Comparison of ENCODE assay signal across 21 cellular contexts in genomic region chr11:57874981-57875380, GRCh38.
DNase-seq lines count a peak whose midpoint lies in the region; ATAC-seq and TF ChIP-seq lines count a peak whose summit lies in the region.
"Had no signal": no experiment of that assay in that cellular context is flagged by ENCODE, and none has a peak within 500 bp of the region (broad histone marks: within the 10 kb centered on the region; RNA-seq: fewer than 3 reads in every experiment).

No MANE protein-coding gene starts in this region.

- no peak overlapping the region for H4K12ac ChIP-seq in trophoblast cell (ENCODE audit: low read depth, low read length)

- no peaks in the 10 kb centered on the region for H3K79me2 ChIP-seq in mammary epithelial cell (ENCODE audit: insufficient read depth, low read length)
- H3K79me2 ChIP-seq in trophoblast cell (ENCODE audit: control insufficient read depth, insufficient read depth, low read length, poor library complexity), result no peaks in the 10 kb centered on the region

- no peak for TF ChIP-seq POLR2A in breast epithelium (IDR thresholded peaks at IDR 0.05)

- TF ChIP-seq CTCF in mammary epithelial cell (conservative IDR thresholded peaks at IDR 0.05 in 1 of 2, IDR thresholded peaks at IDR 0.05 in 1 of 2; ENCODE audit: extremely low read depth in 1 of 2, insufficient read depth in 1 of 2, low read depth in 1 of 2, low read length in 2 of 2) (no peak), breast epithelium (IDR thresholded peaks at IDR 0.05) (no peak)

- no peak overlapping the region for H2BK12ac ChIP-seq in trophoblast cell (ENCODE audit: low read length)

- H3K4ac ChIP-seq in trophoblast cell (ENCODE audit: low read depth, low read length), result no peak overlapping the region

- in situ Hi-C loops in mammary epithelial cell (cut with MboI; ENCODE audit: low sequenced_read_pairs in 2 of 2), result loop anchor here in 1 of 2 donors (25.0 kb wide), 1 partner anchor 412 kb away; no protein-coding TSS in a partner anchor

- no peak overlapping the region for H3K23ac ChIP-seq in trophoblast cell (ENCODE audit: low read length)

- H2AK5ac ChIP-seq in trophoblast cell (ENCODE audit: low read length), result no peak overlapping the region

- no peak overlapping the region for H3K9ac ChIP-seq in mammary epithelial cell (ENCODE audit: insufficient read depth, low read length)
- H3K9ac ChIP-seq in trophoblast cell (ENCODE audit: low read length), result no peak overlapping the region

- H4K8ac ChIP-seq in trophoblast cell (ENCODE audit: low read depth, low read length), result no peak overlapping the region

- POLR2A ChIA-PET in naive thymus-derived CD8-positive, alpha-beta T cell (lab: Charles Lee), result interaction anchor here (0.6 kb wide), 1 partner anchor 120 kb away, joined by 4 read pairs; no protein-coding TSS in a partner anchor

- H3K4me3 Mint-ChIP-seq in naive thymus-derived CD8-positive, alpha-beta T cell, result no peak overlapping the region
- H3K4me3 Mint-ChIP-seq in activated naive CD4-positive, alpha-beta T cell treated with anti-CD3 and anti-CD28 coated beads for 36 hours, result no peak overlapping the region
- H3K4me3 Mint-ChIP-seq: IgD-negative memory B cell had no signal

- H2BK5ac ChIP-seq in trophoblast cell (ENCODE audit: low read depth, low read length, poor library complexity), result no peak overlapping the region

- H4K91ac ChIP-seq in trophoblast cell (ENCODE audit: low read depth, low read length), result no peak overlapping the region

- H3K9me3 ChIP-seq in mammary epithelial cell (replicated peaks; ENCODE audit: insufficient read depth, low read length), result no peaks in the 10 kb centered on the region
- H3K9me3 ChIP-seq in breast epithelium, result no peaks in the 10 kb centered on the region
- no peaks in the 10 kb centered on the region for H3K9me3 ChIP-seq in trophoblast cell (ENCODE audit: insufficient read depth, low read depth, low read length)

- H3K4me2 ChIP-seq in mammary epithelial cell (ENCODE audit: insufficient read depth, low read depth, low read length), result no peak overlapping the region
- no peak overlapping the region for H3K4me2 ChIP-seq in trophoblast cell (ENCODE audit: low read length)
- H3K4me2 ChIP-seq: PC-9 had no signal

- no peak overlapping the region for H3K27ac Mint-ChIP-seq in naive thymus-derived CD8-positive, alpha-beta T cell
- H3K27ac Mint-ChIP-seq in activated naive CD4-positive, alpha-beta T cell treated with anti-CD3 and anti-CD28 coated beads for 36 hours, result no peak overlapping the region
- H3K27ac Mint-ChIP-seq: IgD-negative memory B cell had no signal

- peaks cover 10 to 19% (median 14%) of the 10 kb centered on the region in 4 donors for H3K4me1 Mint-ChIP-seq in naive thymus-derived CD8-positive, alpha-beta T cell
- peaks cover 2% of the 10 kb centered on the region for H3K4me1 Mint-ChIP-seq in activated naive CD4-positive, alpha-beta T cell treated with anti-CD3 and anti-CD28 coated beads for 36 hours (ENCODE audit: low read depth)
- H3K4me1 Mint-ChIP-seq: IgD-negative memory B cell had no signal

- H3K18ac ChIP-seq in trophoblast cell (ENCODE audit: low read length), result no peak overlapping the region

- intact Hi-C loops in mammary epithelial cell (cut with micrococcal nuclease), result no loop called here
- intact Hi-C loops in breast epithelium (cut with DNase I; ENCODE audit: low total_unique reads), result no loop called here
- intact Hi-C loops in left colon (cut with DNase I, micrococcal nuclease), result no loop called here
- intact Hi-C loops in activated naive CD4-positive, alpha-beta T cell treated with anti-CD3 and anti-CD28 coated beads for 36 hours (cut with micrococcal nuclease), result no loop called here

- no peak overlapping the region for H3K27ac ChIP-seq in mammary epithelial cell (ENCODE audit: insufficient read depth, low read depth, low read length)
- no peak overlapping the region for H3K27ac ChIP-seq in breast epithelium
- no peak overlapping the region for H3K27ac ChIP-seq in trophoblast cell (ENCODE audit: low read depth, low read length)
- H3K27ac ChIP-seq: PC-9, RWPE1 had no signal

- no peaks in the 10 kb centered on the region for H3K27me3 ChIP-seq in mammary epithelial cell (ENCODE audit: insufficient read depth, low read length)
- H3K27me3 ChIP-seq in breast epithelium, result no peaks in the 10 kb centered on the region
- H3K27me3 ChIP-seq in trophoblast cell (ENCODE audit: insufficient read depth, low read length), result no peaks in the 10 kb centered on the region

- no peaks in the 10 kb centered on the region for H3K79me1 ChIP-seq in trophoblast cell (ENCODE audit: low read length)

- peak overlapping the region; percentile 78 for H2AFZ ChIP-seq in mammary epithelial cell (ENCODE audit: low read depth, low read length)
- H2AFZ ChIP-seq in trophoblast cell (ENCODE audit: insufficient read depth, low read length, poor library complexity), result no peak overlapping the region
- H2AFZ ChIP-seq: PC-9 had no signal

- H3K4me1 ChIP-seq in mammary epithelial cell (ENCODE audit: insufficient read depth, low read length) (peaks cover 8% of the 10 kb centered on the region), breast epithelium (no peaks in the 10 kb centered on the region), trophoblast cell (ENCODE audit: control insufficient read depth in 1 of 2, insufficient read depth in 2 of 2, low read length in 2 of 2) (peaks cover 0 to 2% of the 10 kb centered on the region in 2 experiments)

- WGBS in mammary epithelial cell (ENCODE audit: low coverage, missing lambda C conversion rate), result 18% methylated on average over 10 of the region's 10 CpGs
- no CpG with 5 or more reads among the region's 10 CpGs for WGBS in trophoblast cell (ENCODE audit: extremely low coverage, insufficient coverage, insufficient read length)

- no peak overlapping the region for H3K4me3 ChIP-seq in mammary epithelial cell (replicated peaks in 1 of 3; ENCODE audit: insufficient read depth in 1 of 3, low read depth in 2 of 3, low read length in 3 of 3)
- H3K4me3 ChIP-seq in breast epithelium, result no peak overlapping the region
- H3K4me3 ChIP-seq in trophoblast cell (ENCODE audit: low read depth, low read length), result no peak overlapping the region
- H3K4me3 ChIP-seq: PC-9 had no signal

- H3K9me3 Mint-ChIP-seq in naive thymus-derived CD8-positive, alpha-beta T cell, result no peaks in the 10 kb centered on the region
- H3K9me3 Mint-ChIP-seq in activated naive CD4-positive, alpha-beta T cell treated with anti-CD3 and anti-CD28 coated beads for 36 hours, result no peaks in the 10 kb centered on the region
- H3K9me3 Mint-ChIP-seq: IgD-negative memory B cell had no signal

- no peaks in the 10 kb centered on the region for H3K36me3 Mint-ChIP-seq in naive thymus-derived CD8-positive, alpha-beta T cell
- no peaks in the 10 kb centered on the region for H3K36me3 Mint-ChIP-seq in activated naive CD4-positive, alpha-beta T cell treated with anti-CD3 and anti-CD28 coated beads for 36 hours (ENCODE audit: low read depth)
- H3K36me3 Mint-ChIP-seq: IgD-negative memory B cell had no signal

- H3K36me3 ChIP-seq in mammary epithelial cell (ENCODE audit: insufficient read depth, low read length), result no peaks in the 10 kb centered on the region
- no peaks in the 10 kb centered on the region for H3K36me3 ChIP-seq in breast epithelium
- H3K36me3 ChIP-seq in trophoblast cell (ENCODE audit: control insufficient read depth in 1 of 2, insufficient read depth in 2 of 2, low read length in 2 of 2), result no peaks in the 10 kb centered on the region

- H3K27me3 Mint-ChIP-seq in naive thymus-derived CD8-positive, alpha-beta T cell, result peaks cover 0 to 15% (median 5%) of the 10 kb centered on the region in 5 donors
- no peaks in the 10 kb centered on the region for H3K27me3 Mint-ChIP-seq in activated naive CD4-positive, alpha-beta T cell treated with anti-CD3 and anti-CD28 coated beads for 36 hours (ENCODE audit: low read depth)

- no peaks in the 10 kb centered on the region for H4K20me1 ChIP-seq in mammary epithelial cell (ENCODE audit: insufficient read depth, low read length)

- H3K14ac ChIP-seq in trophoblast cell (ENCODE audit: low read length), result no peak overlapping the region

- ATAC-seq in naive thymus-derived CD8-positive, alpha-beta T cell, result no peak
- ATAC-seq in left colon, result no peak
- ATAC-seq in HG02852 (IDR thresholded peaks at IDR 0.05; ENCODE audit: unreplicated experiment), result no peak

- CTCF ChIA-PET in mammary epithelial cell (lab: Charles Lee; ENCODE audit: low non-redundant PET), result no interaction called here
- CTCF ChIA-PET in activated naive CD4-positive, alpha-beta T cell treated with anti-CD3 and anti-CD28 coated beads for 36 hours (lab: Charles Lee), result no interaction called here

- no peak overlapping the region for H2BK120ac ChIP-seq in trophoblast cell (ENCODE audit: insufficient read depth, low read length, poor library complexity)

- no TSS peak for BruUV-seq in mammary epithelial cell (replicated peaks; lab: Mats Ljungman, UMichigan)

- dilution Hi-C loops in mammary epithelial cell (cut with HindIII; ENCODE audit: low sequenced_read_pairs), result no loop called here

- DNase-seq in mammary epithelial cell (peak; percentile 6), breast epithelium (ENCODE audit: low spot score in 2 of 2) (no peak), ecto neural progenitor cell (ENCODE audit: low spot score) (peak; percentile 54), trophoblast cell (peak; percentile 28 to 32), left colon (no peak)
- DNase-seq in naive thymus-derived CD8-positive, alpha-beta T cell, result no peak
- DNase-seq in activated naive CD4-positive, alpha-beta T cell treated with anti-CD3 and anti-CD28 coated beads for 36 hours, result no peak
- DNase-seq: 8988T, GOT3, HCEC 1CT, NCI-H1048, NCI-H1417, NCI-H1694, NCI-H2029 treated with DMSO at 0.1 percent for 48 hours, NCI-H2227 treated with DMSO at 0.1 percent for 48 hours, NCI-H526 treated with DMSO at 0.1 percent for 48 hours, PC-9, SHP77 had no signal

Comparison
In these comparisons a context has a peak if more than half of its experiments do, and no peak if none do; other contexts are left out.
1. DNase-seq: peak in mammary epithelial cell (single experiment), ecto neural progenitor cell (single experiment) and trophoblast cell (2 of 2); none in breast epithelium (0 of 2), naive thymus-derived CD8-positive, alpha-beta T cell (0 of 10), left colon (0 of 2) and activated naive CD4-positive, alpha-beta T cell treated with anti-CD3 and anti-CD28 coated beads for 36 hours (single experiment).